Comparison of ENCODE assay signal across 8 cellular contexts in genomic region chr17:7912927-7913524, GRCh38. TPM values are rescaled to one million over a fixed set of nuclear protein-coding genes. Genes with fewer than 3 reads are reported as not detected.
A peak's percentile ranks its signal among the peaks of the same experiment; 100 is the strongest.
DNase-seq lines count a peak whose midpoint lies in the region; TF ChIP-seq lines count a peak whose summit lies in the region.

No MANE protein-coding gene starts in this region.

- in situ Hi-C loops in Caki2 (cut with HindIII; ENCODE audit: low pct_unique_long_range_greater_than_20kb, low sequenced_read_pairs) (no loop called here), HAP-1 (cut with MboI; ENCODE audit: low sequenced_read_pairs) (loop anchor here (10.0 kb wide), 1 partner anchor 72 kb away; no protein-coding TSS in a partner anchor)

- H3K4me1 ChIP-seq in HAP-1, result peaks cover 17% of the 10 kb centered on the region
- H3K4me1 ChIP-seq in sigmoid colon, result peaks cover 4 to 31% (median 21%) of the 10 kb centered on the region in 4 donors

- H3K36me3 ChIP-seq in HAP-1 (replicated peaks), result peaks cover 36% of the 10 kb centered on the region
- peaks cover 19 to 44% (median 35%) of the 10 kb centered on the region in 4 donors for H3K36me3 ChIP-seq in sigmoid colon

- TF ChIP-seq EP300 in sigmoid colon (IDR thresholded peaks at IDR 0.05), result no peak

- no peak for TF ChIP-seq POLR2A in sigmoid colon (IDR thresholded peaks at IDR 0.05)

- peak overlapping the region in 2 of 4 donors; percentile 26 to 44 for H3K27ac ChIP-seq in sigmoid colon

- DNase-seq in Caki2 (ENCODE audit: low read depth) (peak; percentile 67), HAP-1 (ENCODE audit: low spot score in 2 of 2) (peak; percentile 64 to 80), NOMO-1 treated with DMSO at 0.1 percent for 48 hours (lab: John Stamatoyannopoulos, UW; ENCODE audit: unreplicated experiment) (peak; percentile 87), glutamatergic neuron (no peak), sigmoid colon (no peak), KG1 (lab: John Stamatoyannopoulos, UW) (no peak), occipital lobe (lab: John Stamatoyannopoulos, UW) (no peak)

- H3K27me3 Mint-ChIP-seq in activated naive CD8-positive, alpha-beta T cell, result no peaks in the 10 kb centered on the region
- peaks cover 10% of the 10 kb centered on the region for H3K27me3 Mint-ChIP-seq in glutamatergic neuron (ENCODE audit: unreplicated experiment)

- no peaks in the 10 kb centered on the region for H3K36me3 Mint-ChIP-seq in activated naive CD8-positive, alpha-beta T cell
- H3K36me3 Mint-ChIP-seq in glutamatergic neuron (ENCODE audit: unreplicated experiment), result peaks cover 10% of the 10 kb centered on the region

- peaks cover 2% of the 10 kb centered on the region; the same call in 1 of the 2 replicates for H3K9me3 ChIP-seq in HAP-1
- no peaks in the 10 kb centered on the region for H3K9me3 ChIP-seq in sigmoid colon

- peaks cover 29% of the 10 kb centered on the region for H3K4me1 Mint-ChIP-seq in activated naive CD8-positive, alpha-beta T cell (ENCODE audit: low read depth)
- peaks cover 7% of the 10 kb centered on the region for H3K4me1 Mint-ChIP-seq in glutamatergic neuron (ENCODE audit: low read depth, unreplicated experiment)

- WGBS in sigmoid colon, 2 donors, result 27 to 40% methylated on average over 3 of the region's 3 CpGs

- peak overlapping the region; percentile 63 for H3K4me3 Mint-ChIP-seq in activated naive CD8-positive, alpha-beta T cell
- H3K4me3 Mint-ChIP-seq in glutamatergic neuron (ENCODE audit: unreplicated experiment), result no peak overlapping the region

- H3K4me3 ChIP-seq in HAP-1 (no peak overlapping the region), sigmoid colon (no peak overlapping the region)

- H3K27me3 ChIP-seq in HAP-1 (ENCODE audit: low read depth) (no peaks in the 10 kb centered on the region), sigmoid colon (no peaks in the 10 kb centered on the region)

- TF ChIP-seq CTCF in glutamatergic neuron (IDR thresholded peaks at IDR 0.05; ENCODE audit: partially characterized antibody, unreplicated experiment), result peak; percentile 30
- TF ChIP-seq CTCF in sigmoid colon (IDR thresholded peaks at IDR 0.05), result peak; percentile 46 to 74 (median 63)

- intact Hi-C loops in sigmoid colon (cut with DNase I), result loop anchor here (1.0 to 10.0 kb wide), 2 partner anchors 77 to 142 kb away; no protein-coding TSS in a partner anchor

- no peaks in the 10 kb centered on the region for H3K9me3 Mint-ChIP-seq in activated naive CD8-positive, alpha-beta T cell (ENCODE audit: low read depth)
- peaks cover 3% of the 10 kb centered on the region for H3K9me3 Mint-ChIP-seq in glutamatergic neuron (ENCODE audit: unreplicated experiment)

- peak overlapping the region; percentile 10 for H3K27ac Mint-ChIP-seq in activated naive CD8-positive, alpha-beta T cell
- H3K27ac Mint-ChIP-seq in glutamatergic neuron (ENCODE audit: unreplicated experiment), result no peak overlapping the region

RNA-seq across cellular contexts. Expression of gene RNF227, which starts 3.1 kb away (rescaled TPM):
- 2.0 and 2.6 TPM in 2 replicates for total RNA-seq in Caki2 (2014; rRNA removed; shearing (Covaris generic); ENCODE audit: low replicate concordance)
- total RNA-seq in glutamatergic neuron (ENCODE audit: unreplicated experiment) (0.49 TPM), sigmoid colon (1 to 10 TPM; 3.2 to 4.5 (median 4.2) TPM), occipital lobe (7.3 TPM)
- polyA plus RNA-seq in sigmoid colon, result 1 to 10 TPM in 2 of 3 donors, under 1 TPM in 1; 0.69 to 3.6 (median 1.8) TPM

RNA-seq across cellular contexts. Expression of gene KCNAB3, which starts 16.6 kb away (rescaled TPM):
- 0.29 TPM in 1 of 2 replicates, not detected in the other for total RNA-seq in Caki2 (2014; rRNA removed; shearing (Covaris generic); ENCODE audit: low replicate concordance)
- 12.3 TPM for total RNA-seq in glutamatergic neuron (ENCODE audit: unreplicated experiment)
- 1 to 10 TPM in 1 of 4 donors, under 1 TPM in 2, not detected in 1; 0.54 to 2.1 (median 0.66) TPM for total RNA-seq in sigmoid colon
- polyA plus RNA-seq in sigmoid colon, result 1 to 10 TPM in 1 of 3 donors, under 1 TPM in 2; 0.60 to 5.5 (median 0.69) TPM
- 2.7 TPM for total RNA-seq in occipital lobe

RNA-seq across cellular contexts. Expression of gene TRAPPC1, which starts 18.7 kb away (rescaled TPM):
- 0.71 and 6.5 TPM in 2 replicates for total RNA-seq in Caki2 (2014; rRNA removed; shearing (Covaris generic); ENCODE audit: low replicate concordance)
- total RNA-seq in glutamatergic neuron (ENCODE audit: unreplicated experiment) (214 TPM), sigmoid colon (10 to 100 TPM; 33.5 to 66.5 (median 45.7) TPM), occipital lobe (22.3 TPM)
- polyA plus RNA-seq in sigmoid colon, result 100 to 1,000 TPM; 123 to 170 (median 123) TPM

RNA-seq across cellular contexts. Expression of gene CNTROB, which starts 19.0 kb away (rescaled TPM):
- 16.6 and 27.1 TPM in 2 replicates for total RNA-seq in Caki2 (2014; rRNA removed; shearing (Covaris generic); ENCODE audit: low replicate concordance)
- total RNA-seq in glutamatergic neuron (ENCODE audit: unreplicated experiment) (55.7 TPM), sigmoid colon (10 to 100 TPM; 11.8 to 40.4 (median 30.0) TPM), occipital lobe (23.4 TPM)
- 10 to 100 TPM; 16.6 to 33.3 (median 16.8) TPM for polyA plus RNA-seq in sigmoid colon

RNA-seq across cellular contexts. Expression of gene CHD3, which starts 24.4 kb away (rescaled TPM):
- 21.3 and 23.8 TPM in 2 replicates for total RNA-seq in Caki2 (2014; rRNA removed; shearing (Covaris generic); ENCODE audit: low replicate concordance)
- total RNA-seq in glutamatergic neuron (ENCODE audit: unreplicated experiment) (129 TPM), sigmoid colon (100 to 1,000 TPM in 3 of 4 donors, 10 to 100 TPM in 1; 97.2 to 147 (median 117) TPM), occipital lobe (337 TPM)
- polyA plus RNA-seq in sigmoid colon, result 10 to 100 TPM; 33.8 to 88.9 (median 47.4) TPM

Comparison
In these comparisons a context has a peak if more than half of its experiments do, and no peak if none do; other contexts are left out.
1. DNase-seq: peak in Caki2 (single experiment), HAP-1 (2 of 2) and NOMO-1 treated with DMSO at 0.1 percent for 48 hours (single experiment); none in glutamatergic neuron (single experiment), sigmoid colon (single experiment), KG1 (single experiment) and occipital lobe (single experiment).